Comparison of ENCODE assay signal across 8 cellular contexts in genomic region chr2:54709341-54709809, GRCh38. TPM values are rescaled to one million over a fixed set of nuclear protein-coding genes. Genes with fewer than 3 reads are reported as not detected.
DNase-seq lines count a peak whose midpoint lies in the region; ATAC-seq, FAIRE-seq and TF ChIP-seq lines count a peak whose summit lies in the region.

No MANE protein-coding gene starts in this region.

- no peak overlapping the region for H3K4ac ChIP-seq in trophoblast cell (ENCODE audit: low read depth, low read length)

- DNase-seq in COLO668 (lab: John Stamatoyannopoulos, UW; ENCODE audit: unreplicated experiment) (peak; percentile 57), esophagus squamous epithelium (lab: John Stamatoyannopoulos, UW) (no peak), trophoblast cell (no peak), GM12892 (ENCODE audit: insufficient read length) (no peak)
- no peak for DNase-seq in stimulated activated CD4-positive, alpha-beta T cell treated with anti-CD3 and anti-CD28 coated beads, Interleukin-1b, Interleukin-23, amount 100 ng/mL, for 48 hours

- no peak overlapping the region for H3K18ac ChIP-seq in trophoblast cell (ENCODE audit: low read length)

- no peak overlapping the region for H2BK5ac ChIP-seq in trophoblast cell (ENCODE audit: low read depth, low read length, poor library complexity)

- H3K79me1 ChIP-seq in trophoblast cell (ENCODE audit: low read length), result no peaks in the 10 kb centered on the region

- peak overlapping the region; percentile 76 for H3K4me2 ChIP-seq in OCI-LY1 (ENCODE audit: low read length)
- peak overlapping the region; percentile 61 for H3K4me2 ChIP-seq in trophoblast cell (ENCODE audit: low read length)

- H4K12ac ChIP-seq in trophoblast cell (ENCODE audit: low read depth, low read length), result no peak overlapping the region

- no peak overlapping the region for H3K23ac ChIP-seq in trophoblast cell (ENCODE audit: low read length)

- no peak overlapping the region for H2BK120ac ChIP-seq in trophoblast cell (ENCODE audit: insufficient read depth, low read length, poor library complexity)

- no peaks in the 10 kb centered on the region for H3K27me3 ChIP-seq in OCI-LY1 (ENCODE audit: insufficient read depth, low read length)
- H3K27me3 ChIP-seq in esophagus squamous epithelium, result peaks cover 0 to 13% (median 0%) of the 10 kb centered on the region in 4 donors
- H3K27me3 ChIP-seq in trophoblast cell (ENCODE audit: insufficient read depth, low read length), result no peaks in the 10 kb centered on the region

- TF ChIP-seq CTCF in OCI-LY1 (IDR thresholded peaks at IDR 0.05; ENCODE audit: low read length), result no peak
- no peak for TF ChIP-seq CTCF in esophagus squamous epithelium (IDR thresholded peaks at IDR 0.05)

- no peak overlapping the region for H4K91ac ChIP-seq in trophoblast cell (ENCODE audit: low read depth, low read length)

- no peak for ATAC-seq in GM19023 (IDR thresholded peaks at IDR 0.05; ENCODE audit: unreplicated experiment)
- ATAC-seq in GM21360 (IDR thresholded peaks at IDR 0.05; ENCODE audit: unreplicated experiment), result no peak

- H3K36me3 ChIP-seq in OCI-LY1 (ENCODE audit: insufficient read depth, low read length) (no peaks in the 10 kb centered on the region), esophagus squamous epithelium (no peaks in the 10 kb centered on the region), trophoblast cell (ENCODE audit: control insufficient read depth in 1 of 2, insufficient read depth in 2 of 2, low read length in 2 of 2) (no peaks in the 10 kb centered on the region)

- H3K4me3 ChIP-seq in OCI-LY1 (ENCODE audit: low read depth, low read length, poor library complexity, severe bottlenecking), result peak overlapping the region; percentile 59
- H3K4me3 ChIP-seq in esophagus squamous epithelium, result peak overlapping the region; percentile 33 to 61 (median 48)
- H3K4me3 ChIP-seq in trophoblast cell (ENCODE audit: low read depth, low read length), result no peak overlapping the region

- FAIRE-seq in GM12892 (lab: Jason Lieb, UNC), result no peak

- H2BK12ac ChIP-seq in trophoblast cell (ENCODE audit: low read length), result no peak overlapping the region

- TF ChIP-seq POLR2A in esophagus squamous epithelium (IDR thresholded peaks at IDR 0.05), result peak in 1 of 4 donors; percentile 23
- no peak for TF ChIP-seq POLR2A in GM12892 (IDR thresholded peaks at IDR 0.05; ENCODE audit: low read depth, low read length)

- H3K9me3 ChIP-seq in OCI-LY1 (ENCODE audit: low read length) (no peaks in the 10 kb centered on the region), esophagus squamous epithelium (no peaks in the 10 kb centered on the region), trophoblast cell (ENCODE audit: insufficient read depth, low read depth, low read length) (peaks cover 4% of the 10 kb centered on the region)

- intact Hi-C loops in esophagus squamous epithelium (cut with DNase I), result loop anchor here (10.0 kb wide), 2 partner anchors 55 to 185 kb away; no protein-coding TSS in a partner anchor

- no peak overlapping the region for H2AK5ac ChIP-seq in trophoblast cell (ENCODE audit: low read length)

- H3F3A ChIP-seq in OCI-LY1 (ENCODE audit: insufficient read depth, low read length), result no peaks in the 10 kb centered on the region

- WGBS in esophagus squamous epithelium, 2 donors, result 14% methylated on average over 4 of the region's 18 CpGs; no CpG with 5 or more reads in 1 of the 2 donors
- no CpG with 5 or more reads among the region's 18 CpGs for WGBS in trophoblast cell (ENCODE audit: extremely low coverage, insufficient coverage, insufficient read length)

- no peak overlapping the region for H3K14ac ChIP-seq in trophoblast cell (ENCODE audit: low read length)

- H3K79me2 ChIP-seq in OCI-LY1 (ENCODE audit: insufficient read depth, low read length) (no peaks in the 10 kb centered on the region), trophoblast cell (ENCODE audit: control insufficient read depth, insufficient read depth, low read length, poor library complexity) (no peaks in the 10 kb centered on the region)

- no peak overlapping the region for H4K8ac ChIP-seq in trophoblast cell (ENCODE audit: low read depth, low read length)

- H3K9ac ChIP-seq in OCI-LY1 (ENCODE audit: low read length) (peak overlapping the region; percentile 49; the same call in 1 of the 2 replicates), trophoblast cell (ENCODE audit: low read length) (no peak overlapping the region)

- H3K4me1 ChIP-seq in OCI-LY1 (ENCODE audit: insufficient read depth, low read length, severe bottlenecking) (peaks cover 18% of the 10 kb centered on the region), esophagus squamous epithelium (peaks cover 6 to 17% (median 6%) of the 10 kb centered on the region in 3 donors), trophoblast cell (ENCODE audit: control insufficient read depth in 1 of 2, insufficient read depth in 2 of 2, low read length in 2 of 2) (no peaks in the 10 kb centered on the region)

- H3K27ac ChIP-seq in OCI-LY1 (ENCODE audit: low read depth, low read length, poor library complexity, severe bottlenecking) (no peak overlapping the region), esophagus squamous epithelium (peak overlapping the region; percentile 1 to 65 (median 55)), trophoblast cell (ENCODE audit: low read depth, low read length) (no peak overlapping the region)

- H4K20me1 ChIP-seq in OCI-LY1 (ENCODE audit: insufficient read depth, low read length), result no peaks in the 10 kb centered on the region

- H3K9me2 ChIP-seq in OCI-LY1 (ENCODE audit: low read depth, low read length), result no peaks in the 10 kb centered on the region

- no peak overlapping the region for H2AFZ ChIP-seq in OCI-LY1 (ENCODE audit: low read length)
- H2AFZ ChIP-seq in trophoblast cell (ENCODE audit: insufficient read depth, low read length, poor library complexity), result no peak overlapping the region

RNA-seq across cellular contexts. Expression of gene EML6, which starts 14.1 kb away (rescaled TPM):
- total RNA-seq in esophagus squamous epithelium, result 1 to 10 TPM; 1.2 to 4.4 (median 3.1) TPM
- 0.32 and 0.45 TPM in 2 replicates for polyA plus RNA-seq in trophoblast cell (2013)
- polyA plus RNA-seq in GM12892 (2012; ENCODE audit: missing spikeins), result 0.34 TPM

Comparison
In these comparisons a context has a peak if more than half of its experiments do, and no peak if none do; other contexts are left out.
1. H3K27ac ChIP-seq: peak in esophagus squamous epithelium (4 of 4); none in OCI-LY1 (single experiment) and trophoblast cell (single experiment).